In the genomic region with DNA sequence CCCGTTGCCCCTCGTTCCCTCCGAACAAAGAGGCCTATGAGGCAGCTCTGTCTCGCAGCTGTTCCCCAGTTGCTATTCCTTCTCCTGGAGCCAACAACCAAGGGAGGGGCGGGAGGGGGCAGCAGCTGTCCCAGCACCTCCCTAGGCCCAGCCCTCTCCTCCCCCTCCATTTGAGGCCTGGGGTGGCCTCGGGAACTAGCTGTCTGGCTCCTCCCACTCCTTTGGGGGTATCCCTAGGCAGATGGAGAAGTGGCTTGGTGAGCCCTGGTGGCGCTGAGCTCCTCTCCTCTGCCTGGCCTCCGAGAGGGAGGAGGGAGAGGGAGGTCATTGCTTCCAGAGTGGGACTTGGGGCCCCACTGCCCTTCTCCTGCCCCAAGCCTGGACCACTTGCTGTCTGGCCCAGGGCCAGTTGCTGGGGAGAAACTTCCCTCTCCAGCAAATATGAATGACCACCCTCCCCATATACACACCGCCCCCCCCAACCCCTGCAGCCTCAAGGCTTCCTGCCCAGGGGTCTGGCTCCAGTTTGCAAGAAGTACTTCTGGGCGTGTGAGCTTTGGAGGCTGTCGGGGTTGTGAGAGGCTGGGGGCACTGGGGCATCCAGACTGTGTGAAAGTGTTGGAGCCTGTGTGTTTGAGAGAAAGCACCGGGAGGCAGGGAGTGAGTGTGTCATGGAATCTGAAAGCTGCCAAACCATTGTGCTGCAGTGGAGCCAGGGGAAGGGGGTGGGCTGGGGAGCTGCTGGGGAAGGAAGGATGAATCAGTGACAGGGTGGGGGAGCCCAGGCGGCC, we compare ENCODE assay signal across 8 cellular contexts. TPM values are rescaled to one million over a fixed set of nuclear protein-coding genes. Genes with fewer than 3 reads are reported as not detected.
A peak's percentile ranks its signal among the peaks of the same experiment; 100 is the strongest.
DNase-seq lines count a peak whose midpoint lies in the region; ATAC-seq and TF ChIP-seq lines count a peak whose summit lies in the region.

No MANE protein-coding gene starts in this region.

- H3K27me3 Mint-ChIP-seq in stimulated activated memory B cell treated with anti-CD40 and anti-IgM and Interleukin-4, amounts not matched to agents 10 μg/mL and 1 μg/mL and 100 μg/mL, for 72 hours, result peaks cover 68% of the 10 kb centered on the region

- intact Hi-C loops in dorsolateral prefrontal cortex (cut with DNase I), result loop anchor here in 1 of 2 donors (5.0 kb wide), 1 partner anchor 41 kb away; a partner anchor contains a TSS

- no peak overlapping the region for H2AFZ ChIP-seq in ACC112 (ENCODE audit: low read length, unreplicated experiment)

- H3K27me3 ChIP-seq in ACC112 (ENCODE audit: insufficient read depth, low read length) (no peaks in the 10 kb centered on the region), dorsolateral prefrontal cortex (peaks cover 0 to 14% (median 0%) of the 10 kb centered on the region in 45 donors)

- peak overlapping the region; percentile 99 for H3K4me3 ChIP-seq in ACC112 (ENCODE audit: low read depth, low read length)
- H3K4me3 ChIP-seq in NB4 (ENCODE audit: low read depth, low read length), result no peak overlapping the region
- peak overlapping the region in 49 of 59 donors; percentile 3 to 72 (median 38) for H3K4me3 ChIP-seq in dorsolateral prefrontal cortex
- peak overlapping the region; percentile 93 for H3K4me3 ChIP-seq in mesodermal cell (ENCODE audit: extremely low read depth, insufficient read depth, low read length, poor library complexity, severe bottlenecking)

- no peak overlapping the region for H3K4me3 Mint-ChIP-seq in stimulated activated memory B cell treated with anti-CD40 and anti-IgM and Interleukin-4, amounts not matched to agents 10 μg/mL and 1 μg/mL and 100 μg/mL, for 72 hours

- no peak for ATAC-seq in HG02759 (IDR thresholded peaks at IDR 0.05; ENCODE audit: unreplicated experiment)
- ATAC-seq in stimulated activated memory B cell treated with anti-CD40 and anti-IgM and Interleukin-4, amounts not matched to agents 10 μg/mL and 1 μg/mL and 100 μg/mL, for 72 hours, result no peak

- H3K9me3 Mint-ChIP-seq in stimulated activated memory B cell treated with anti-CD40 and anti-IgM and Interleukin-4, amounts not matched to agents 10 μg/mL and 1 μg/mL and 100 μg/mL, for 72 hours, result no peaks in the 10 kb centered on the region

- no peak for TF ChIP-seq POLR2A in NB4 (IDR thresholded peaks at IDR 0.05; ENCODE audit: extremely low read depth, insufficient read length)

- no peaks in the 10 kb centered on the region for H3K9me3 ChIP-seq in mesodermal cell (ENCODE audit: control insufficient read depth, low read length)

- H3K27ac Mint-ChIP-seq in stimulated activated memory B cell treated with anti-CD40 and anti-IgM and Interleukin-4, amounts not matched to agents 10 μg/mL and 1 μg/mL and 100 μg/mL, for 72 hours, result no peak overlapping the region

- TF ChIP-seq CTCF in NB4 (IDR thresholded peaks at IDR 0.05; ENCODE audit: low read depth, low read length), result no peak
- TF ChIP-seq CTCF in dorsolateral prefrontal cortex (IDR thresholded peaks at IDR 0.05 in 54 of 56, conservative IDR thresholded peaks at IDR 0.05 in 2 of 56; ENCODE audit: low read depth in 1 of 56, partially characterized antibody in 56 of 56), result peak in 1 of 56 donors; percentile 17
- no peak for TF ChIP-seq CTCF in GM20000 (IDR thresholded peaks at IDR 0.05; ENCODE audit: extremely low read depth, missing control alignments)

- peaks cover 35% of the 10 kb centered on the region for H3K4me1 ChIP-seq in ACC112 (ENCODE audit: control insufficient read depth, insufficient read depth, low read length, unreplicated experiment)
- H3K4me1 ChIP-seq in mesodermal cell (ENCODE audit: control insufficient read depth, insufficient read depth, low read length, poor library complexity, severe bottlenecking), result peaks cover 21% of the 10 kb centered on the region

- H3K36me3 ChIP-seq in ACC112 (ENCODE audit: insufficient read depth, low read length) (peaks cover 26% of the 10 kb centered on the region; the same call in 1 of the 2 replicates), mesodermal cell (ENCODE audit: control insufficient read depth, insufficient read depth, low read length) (peaks cover 43% of the 10 kb centered on the region)

- H3K36me3 Mint-ChIP-seq in stimulated activated memory B cell treated with anti-CD40 and anti-IgM and Interleukin-4, amounts not matched to agents 10 μg/mL and 1 μg/mL and 100 μg/mL, for 72 hours, result no peaks in the 10 kb centered on the region

- DNase-seq in NB4 (ENCODE audit: low read depth) (peak; percentile 90), dorsolateral prefrontal cortex (peak in 9 of 10 donors; percentile 59 to 86 (median 79)), NOMO-1 (lab: John Stamatoyannopoulos, UW; ENCODE audit: unreplicated experiment in 2 of 2) (no peak), GM20000 (ENCODE audit: low spot score) (no peak)

- 9 to 11% methylated on average over 6 to 8 of the region's 13 CpGs for WGBS in mesodermal cell (ENCODE audit: insufficient coverage in 2 of 2), 2 experiments

- H3K79me2 ChIP-seq in ACC112 (ENCODE audit: control insufficient read depth, insufficient read depth, low read length, unreplicated experiment), result peaks cover 51% of the 10 kb centered on the region

- H3K27ac ChIP-seq in ACC112 (ENCODE audit: low read depth, low read length), result peak overlapping the region; percentile 63
- peak overlapping the region; percentile 66 to 99 (median 95) for H3K27ac ChIP-seq in dorsolateral prefrontal cortex
- peak overlapping the region; percentile 82 for H3K27ac ChIP-seq in mesodermal cell (ENCODE audit: low read depth, low read length, severe bottlenecking)

- H3K4me1 Mint-ChIP-seq in stimulated activated memory B cell treated with anti-CD40 and anti-IgM and Interleukin-4, amounts not matched to agents 10 μg/mL and 1 μg/mL and 100 μg/mL, for 72 hours, result peaks cover 31% of the 10 kb centered on the region

RNA-seq across cellular contexts. Expression of a gene that starts 3.1 kb away (rescaled TPM):
- 10 to 100 TPM in 70 of 120 experiments, 1 to 10 TPM in 50; 4.1 to 35.8 (median 10.9) TPM for total RNA-seq in dorsolateral prefrontal cortex
- polyA plus RNA-seq in mesodermal cell (2013, experiment 1 of 2), result 147 TPM
- 116 TPM for polyA plus RNA-seq in mesodermal cell (2013, experiment 2 of 2)

RNA-seq across cellular contexts. Expression of a gene that starts 29.3 kb away (rescaled TPM):
- 100 to 1,000 TPM; 118 to 295 (median 219) TPM for total RNA-seq in dorsolateral prefrontal cortex
- polyA plus RNA-seq in mesodermal cell (2013, experiment 1 of 2), result 134 TPM
- polyA plus RNA-seq in mesodermal cell (2013, experiment 2 of 2), result 119 TPM

RNA-seq across cellular contexts. Expression of a gene that starts 41.6 kb away (rescaled TPM):
- total RNA-seq in dorsolateral prefrontal cortex, result 100 to 1,000 TPM in 65 of 120 experiments, 10 to 100 TPM in 55; 53.0 to 145 (median 101) TPM
- 32.7 TPM for polyA plus RNA-seq in mesodermal cell (2013, experiment 1 of 2)
- polyA plus RNA-seq in mesodermal cell (2013, experiment 2 of 2), result 33.8 TPM

RNA-seq across cellular contexts. Expression of a gene that starts 57.7 kb away (rescaled TPM):
- total RNA-seq in dorsolateral prefrontal cortex, result 1 to 10 TPM in 4 of 120 experiments, under 1 TPM in 4, not detected in 112; 0.39 to 7.6 (median 3.2) TPM
- not detected for polyA plus RNA-seq in mesodermal cell (2013, experiment 1 of 2)
- polyA plus RNA-seq in mesodermal cell (2013, experiment 2 of 2), result not detected

Comparison
In these comparisons a context has a peak if more than half of its experiments do, and no peak if none do; other contexts are left out.
1. DNase-seq: peak in NB4 (single experiment) and dorsolateral prefrontal cortex (9 of 10); none in NOMO-1 (0 of 2) and GM20000 (single experiment).
2. Peak in every context shown above with its lines, with median percentiles within 50 percentile points of each other: H3K27ac ChIP-seq.